8 cellular contexts compared by ENCODE assay signal in the genomic region with DNA sequence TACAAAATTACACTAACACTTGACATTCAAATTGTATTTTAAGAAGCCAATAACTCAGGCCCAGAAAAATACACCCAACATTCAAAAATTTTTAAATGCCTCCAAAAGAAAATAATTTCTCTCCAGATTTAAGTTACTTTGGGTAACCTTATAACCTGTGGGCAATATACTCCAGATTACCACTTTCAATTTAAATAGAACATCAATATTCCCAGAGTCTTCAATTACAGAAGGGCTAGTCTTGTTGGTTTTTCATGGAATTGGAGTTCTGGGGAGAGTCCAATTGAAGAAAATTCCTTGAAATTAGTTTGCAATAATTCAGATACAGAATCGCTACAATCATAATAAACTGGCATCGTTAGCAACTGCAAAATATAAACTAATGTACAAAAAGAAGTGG. TPM values are rescaled to one million over a fixed set of nuclear protein-coding genes. Genes with fewer than 3 reads are reported as not detected.
A peak's percentile ranks its signal among the peaks of the same experiment; 100 is the strongest.
DNase-seq lines count a peak whose midpoint lies in the region; ATAC-seq and TF ChIP-seq lines count a peak whose summit lies in the region.

No MANE protein-coding gene starts in this region.

- peaks cover 51% of the 10 kb centered on the region for H3K36me3 Mint-ChIP-seq in activated naive CD4-positive, alpha-beta T cell treated with anti-CD3 and anti-CD28 coated beads, Interleukin-2, amount 10 ng/mL, durations not matched to agents 7 days and 5 days

- TF ChIP-seq CTCF in astrocyte of the cerebellum (IDR thresholded peaks at IDR 0.05; ENCODE audit: low read depth, low read length, missing control alignments) (no peak), lower lobe of right lung (IDR thresholded peaks at IDR 0.05) (no peak), upper lobe of left lung (IDR thresholded peaks at IDR 0.05) (no peak)

- H3K4me3 Mint-ChIP-seq in activated naive CD4-positive, alpha-beta T cell treated with anti-CD3 and anti-CD28 coated beads, Interleukin-2, amount 10 ng/mL, durations not matched to agents 7 days and 5 days = peak overlapping the region; percentile 91

- no peaks in the 10 kb centered on the region for H3K27me3 ChIP-seq in lower lobe of right lung (ENCODE audit: low read depth)
- H3K27me3 ChIP-seq in upper lobe of left lung = no peaks in the 10 kb centered on the region

- WGBS in upper lobe of left lung, 2 donors = 10 to 13% methylated on average over 2 of the region's 2 CpGs

- H3K9me3 ChIP-seq in lower lobe of right lung = no peaks in the 10 kb centered on the region
- H3K9me3 ChIP-seq in upper lobe of left lung = no peaks in the 10 kb centered on the region

- POLR2A ChIA-PET in HEK293T (lab: Yijun Ruan, JAX) = no interaction called here

- H3K4me1 ChIP-seq in lower lobe of right lung (peaks cover 53% of the 10 kb centered on the region), upper lobe of left lung (peaks cover 25 to 47% (median 43%) of the 10 kb centered on the region in 4 donors)

- H3K27ac Mint-ChIP-seq in activated naive CD4-positive, alpha-beta T cell treated with anti-CD3 and anti-CD28 coated beads, Interleukin-2, amount 10 ng/mL, durations not matched to agents 7 days and 5 days = peak overlapping the region; percentile 93

- H3K36me3 ChIP-seq in lower lobe of right lung = peaks cover 32% of the 10 kb centered on the region
- peaks cover 3 to 14% (median 5%) of the 10 kb centered on the region in 4 donors for H3K36me3 ChIP-seq in upper lobe of left lung

- H3K4me3 ChIP-seq in astrocyte of the cerebellum (ENCODE audit: low read depth, low read length) = peak overlapping the region; percentile 55
- H3K4me3 ChIP-seq in lower lobe of right lung = peak overlapping the region; percentile 94
- peak overlapping the region; percentile 91 to 95 (median 94) for H3K4me3 ChIP-seq in upper lobe of left lung

- peaks cover 13% of the 10 kb centered on the region for H3K27me3 Mint-ChIP-seq in activated naive CD4-positive, alpha-beta T cell treated with anti-CD3 and anti-CD28 coated beads, Interleukin-2, amount 10 ng/mL, durations not matched to agents 7 days and 5 days

- no peaks in the 10 kb centered on the region for H3K9me3 Mint-ChIP-seq in activated naive CD4-positive, alpha-beta T cell treated with anti-CD3 and anti-CD28 coated beads, Interleukin-2, amount 10 ng/mL, durations not matched to agents 7 days and 5 days

- TF ChIP-seq EP300 in upper lobe of left lung (IDR thresholded peaks at IDR 0.05) = no peak

- intact Hi-C loops in lower lobe of right lung (cut with DNase I) = no loop called here

- peaks cover 44% of the 10 kb centered on the region for H3K4me1 Mint-ChIP-seq in activated naive CD4-positive, alpha-beta T cell treated with anti-CD3 and anti-CD28 coated beads, Interleukin-2, amount 10 ng/mL, durations not matched to agents 7 days and 5 days

- in situ Hi-C loops in astrocyte of the cerebellum (cut with HindIII; ENCODE audit: low sequenced_read_pairs) = no loop called here

- no peak for ATAC-seq in lower lobe of right lung
- no peak for ATAC-seq in upper lobe of left lung (ENCODE audit: low FRiP score in 2 of 2)
- no peak for ATAC-seq in GM21423 (IDR thresholded peaks at IDR 0.05; ENCODE audit: unreplicated experiment)

- DNase-seq in activated naive CD4-positive, alpha-beta T cell treated with anti-CD3 and anti-CD28 coated beads, Interleukin-2, amount 10 ng/mL, durations not matched to agents 7 days and 5 days = no peak
- DNase-seq in activated naive CD4-positive, alpha-beta T cell treated with anti-CD3 and anti-CD28 coated beads, Interleukin-2, amount 50 U/mL, for 16 hours = no peak
- DNase-seq in astrocyte of the cerebellum (ENCODE audit: low read depth) (no peak), lower lobe of right lung (no peak), upper lobe of left lung (no peak), NCI-H2081 treated with DMSO at 0.1 percent for 48 hours (lab: John Stamatoyannopoulos, UW) (no peak), HEK293T (ENCODE audit: extremely low spot score) (no peak)

- CTCF ChIA-PET in activated naive CD4-positive, alpha-beta T cell treated with anti-CD3 and anti-CD28 coated beads, Interleukin-2, amount 10 ng/mL, durations not matched to agents 7 days and 5 days (lab: Charles Lee) = no interaction called here
- CTCF ChIA-PET in HEK293T (lab: Yijun Ruan, JAX) = no interaction called here

- no peak for TF ChIP-seq POLR2A in upper lobe of left lung (IDR thresholded peaks at IDR 0.05)

- H3K27ac ChIP-seq in lower lobe of right lung = no peak overlapping the region
- peak overlapping the region in 1 of 4 donors; percentile 100 for H3K27ac ChIP-seq in upper lobe of left lung

TF ChIP-seq in HEK293T, 16 proteins besides CTCF, POLR2A, EP300 and RAD21:
- no peak for TF ChIP-seq SUZ12 (IDR thresholded peaks at IDR 0.05)
- TF ChIP-seq, protein P1, sequence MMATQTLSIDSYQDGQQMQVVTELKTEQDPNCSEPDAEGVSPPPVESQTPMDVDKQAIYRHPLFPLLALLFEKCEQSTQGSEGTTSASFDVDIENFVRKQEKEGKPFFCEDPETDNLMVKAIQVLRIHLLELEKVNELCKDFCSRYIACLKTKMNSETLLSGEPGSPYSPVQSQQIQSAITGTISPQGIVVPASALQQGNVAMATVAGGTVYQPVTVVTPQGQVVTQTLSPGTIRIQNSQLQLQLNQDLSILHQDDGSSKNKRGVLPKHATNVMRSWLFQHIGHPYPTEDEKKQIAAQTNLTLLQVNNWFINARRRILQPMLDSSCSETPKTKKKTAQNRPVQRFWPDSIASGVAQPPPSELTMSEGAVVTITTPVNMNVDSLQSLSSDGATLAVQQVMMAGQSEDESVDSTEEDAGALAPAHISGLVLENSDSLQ (IDR thresholded peaks at IDR 0.05) = no peak
- TF ChIP-seq BHLHE40 (IDR thresholded peaks at IDR 0.05; ENCODE audit: borderline replicate concordance) = no peak
- TF ChIP-seq ZNF384 (IDR thresholded peaks at IDR 0.05) = no peak
- TF ChIP-seq CTBP1 (IDR thresholded peaks at IDR 0.05; ENCODE audit: borderline replicate concordance) = no peak
- TF ChIP-seq SP1 (IDR thresholded peaks at IDR 0.05) = no peak
- TF ChIP-seq ELF4 (IDR thresholded peaks at IDR 0.05) = no peak
- no peak for TF ChIP-seq ARNT (IDR thresholded peaks at IDR 0.05)
- TF ChIP-seq LEF1 (IDR thresholded peaks at IDR 0.05; ENCODE audit: borderline replicate concordance) = no peak
- TF ChIP-seq NFRKB (IDR thresholded peaks at IDR 0.05) = no peak
- no peak for TF ChIP-seq L3MBTL2 (conservative IDR thresholded peaks at IDR 0.05)
- TF ChIP-seq FOXA1 (IDR thresholded peaks at IDR 0.05) = no peak
- TF ChIP-seq FOXM1 (IDR thresholded peaks at IDR 0.05; ENCODE audit: borderline replicate concordance) = no peak
- TF ChIP-seq TARDBP (IDR thresholded peaks at IDR 0.05) = no peak
- no peak for TF ChIP-seq HDGF (IDR thresholded peaks at IDR 0.05; ENCODE audit: borderline replicate concordance)
- TF ChIP-seq FOXK2 (IDR thresholded peaks at IDR 0.05) = no peak

RNA-seq across cellular contexts. Expression of a gene that starts 2.0 kb away (rescaled TPM):
- total RNA-seq in lower lobe of right lung (85.4 TPM), upper lobe of left lung (100 to 1,000 TPM in 1 of 6 donors, 10 to 100 TPM in 5; 67.9 to 111 (median 77.0) TPM)
